Comparison of ENCODE assay signal across 1 cellular context in genomic region chr1:151988405-151988851, GRCh38.
TF ChIP-seq lines count a peak whose summit lies in the region.

No MANE protein-coding gene starts in this region.

TF ChIP-seq in K562, 482 proteins besides CTCF, POLR2A, EP300 and RAD21 (continued from another document):
- TF ChIP-seq ID3 (CRISPR knock-in tag; IDR thresholded peaks at IDR 0.05) (no peak), ID3 (tag; IDR thresholded peaks at IDR 0.05) (0 out of 2 replicates have a peak, but pooled peaks have one; percentile 43), HES1 (IDR thresholded peaks at IDR 0.05; ENCODE audit: low read depth) (peak; percentile 98), MAFG (tag; conservative IDR thresholded peaks at IDR 0.05) (peak; percentile 64), CEBPB (tag; IDR thresholded peaks at IDR 0.05) (peak; percentile 92), CBFA2T2 (conservative IDR thresholded peaks at IDR 0.05) (peak; percentile 92)
TF ChIP-seq in K562: peak in this region for 89.
